ENCODE assay signal across 8 cellular contexts in genomic region chr6:3053231-3053508, GRCh38. TPM values are rescaled to one million over a fixed set of nuclear protein-coding genes. Genes with fewer than 3 reads are reported as not detected.
DNase-seq lines count a peak whose midpoint lies in the region; ATAC-seq and TF ChIP-seq lines count a peak whose summit lies in the region.

No MANE protein-coding gene starts in this region.

- H3K27ac Mint-ChIP-seq in activated CD8-positive, alpha-beta T cell treated with anti-CD3 and anti-CD28 coated beads for 36 hours: no peak overlapping the region

- peak overlapping the region; percentile 83 for H3K4me3 ChIP-seq in iPS-15b (ENCODE audit: low read depth, low read length)
- H3K4me3 ChIP-seq in smooth muscle cell: peak overlapping the region; percentile 45

- intact Hi-C loops in activated CD8-positive, alpha-beta T cell treated with anti-CD3 and anti-CD28 coated beads for 36 hours (cut with micrococcal nuclease): no loop called here

- H3K4me2 ChIP-seq in smooth muscle cell: peak overlapping the region; percentile 79

- H3K36me3 ChIP-seq in iPS-15b (ENCODE audit: control insufficient read depth, insufficient read depth, low read length): no peaks in the 10 kb centered on the region
- H3K36me3 ChIP-seq in smooth muscle cell (ENCODE audit: low read depth): no peaks in the 10 kb centered on the region

- CTCF ChIA-PET in activated CD8-positive, alpha-beta T cell treated with anti-CD3 and anti-CD28 coated beads for 36 hours (lab: Charles Lee): interaction anchor here (1.1 to 3.1 kb wide), 9 partner anchors 11 to 101 kb away, joined by 3 to 18 read pairs (median 4); partner anchors contain the start of gene NQO2

- no peaks in the 10 kb centered on the region for H3K79me2 ChIP-seq in smooth muscle cell (ENCODE audit: low read depth)

- H3K36me3 Mint-ChIP-seq in activated CD8-positive, alpha-beta T cell treated with anti-CD3 and anti-CD28 coated beads for 36 hours (ENCODE audit: low read depth): no peaks in the 10 kb centered on the region

- POLR2A ChIA-PET in activated CD8-positive, alpha-beta T cell treated with anti-CD3 and anti-CD28 coated beads for 36 hours (lab: Charles Lee): interaction anchor here (0.9 to 1.2 kb wide), 5 partner anchors 18 to 62 kb away, joined by 3 to 6 read pairs (median 3); partner anchors contain the start of gene NQO2

- H3K9ac ChIP-seq in iPS-15b (ENCODE audit: low read depth, low read length) (peak overlapping the region; percentile 60), smooth muscle cell (ENCODE audit: low read depth) (no peak overlapping the region)

- H3K27me3 ChIP-seq in iPS-15b (ENCODE audit: control insufficient read depth, insufficient read depth, low read length) (no peaks in the 10 kb centered on the region), smooth muscle cell (ENCODE audit: low read depth) (no peaks in the 10 kb centered on the region)

- H4K20me1 ChIP-seq in smooth muscle cell (ENCODE audit: low read depth): no peaks in the 10 kb centered on the region

- TF ChIP-seq CTCF in activated CD8-positive, alpha-beta T cell treated with anti-CD3 and anti-CD28 coated beads for 36 hours (IDR thresholded peaks at IDR 0.05): no peak
- TF ChIP-seq CTCF in smooth muscle cell (IDR thresholded peaks at IDR 0.05; ENCODE audit: borderline replicate concordance, insufficient read depth, poor library complexity, severe bottlenecking): no peak

- no peaks in the 10 kb centered on the region for H3K27me3 Mint-ChIP-seq in activated CD8-positive, alpha-beta T cell treated with anti-CD3 and anti-CD28 coated beads for 36 hours

- H3K27ac ChIP-seq in smooth muscle cell (ENCODE audit: low read depth): no peak overlapping the region

- ATAC-seq in activated CD8-positive, alpha-beta T cell treated with anti-CD3 and anti-CD28 coated beads for 36 hours: no peak
- no peak for ATAC-seq in GM18520 (IDR thresholded peaks at IDR 0.05; ENCODE audit: unreplicated experiment)

- H3K4me1 ChIP-seq in iPS-15b (ENCODE audit: control insufficient read depth, insufficient read depth, low read length): peaks cover 8% of the 10 kb centered on the region
- H3K4me1 ChIP-seq in smooth muscle cell (ENCODE audit: low read depth): no peaks in the 10 kb centered on the region

- peaks cover 13% of the 10 kb centered on the region for H3K4me1 Mint-ChIP-seq in activated CD8-positive, alpha-beta T cell treated with anti-CD3 and anti-CD28 coated beads for 36 hours (ENCODE audit: low read depth)

- H3K9me3 Mint-ChIP-seq in activated CD8-positive, alpha-beta T cell treated with anti-CD3 and anti-CD28 coated beads for 36 hours: no peaks in the 10 kb centered on the region

- H3K9me3 ChIP-seq in iPS-15b (ENCODE audit: control insufficient read depth, insufficient read depth, low read length) (no peaks in the 10 kb centered on the region), smooth muscle cell (replicated peaks; ENCODE audit: low read depth) (no peaks in the 10 kb centered on the region)

- H2AFZ ChIP-seq in smooth muscle cell (ENCODE audit: low read depth): no peak overlapping the region

- peaks cover 16% of the 10 kb centered on the region for H3F3A ChIP-seq in smooth muscle cell (ENCODE audit: low read depth)

- DNase-seq in NCI-H345 (lab: John Stamatoyannopoulos, UW) (peak; percentile 25), NCI-H345 treated with DMSO at 0.1 percent for 48 hours (lab: John Stamatoyannopoulos, UW; ENCODE audit: unreplicated experiment) (no peak), smooth muscle cell (lab: John Stamatoyannopoulos, UW; ENCODE audit: unreplicated experiment) (no peak), NCI-H82 (lab: John Stamatoyannopoulos, UW) (no peak)
- no peak for DNase-seq in activated CD8-positive, alpha-beta T cell treated with anti-CD3 and anti-CD28 coated beads for 36 hours
- DNase-seq in stimulated activated CD4-positive, alpha-beta T cell treated with anti-CD3 and anti-CD28 coated beads, Interleukin-4, amount 100 ng/mL, for 1 hour: no peak

- WGBS in smooth muscle cell (ENCODE audit: low lambda C conversion rate): 57% methylated on average over 11 of the region's 11 CpGs

- H3K4me3 Mint-ChIP-seq in activated CD8-positive, alpha-beta T cell treated with anti-CD3 and anti-CD28 coated beads for 36 hours: peak overlapping the region; percentile 69

RNA-seq across cellular contexts. Expression of gene RIPK1, which starts 15.1 kb away (rescaled TPM):
- 1 to 10 TPM; 8.8 to 9.0 TPM for total RNA-seq in activated CD8-positive, alpha-beta T cell treated with anti-CD3 and anti-CD28 coated beads for 36 hours
- 11.8 and 12.2 TPM in 2 replicates for total RNA-seq in smooth muscle cell
- polyA plus RNA-seq in smooth muscle cell: 8.7 and 15.9 TPM in 2 replicates

RNA-seq across cellular contexts. Expression of gene NQO2, which starts 53.5 kb away (rescaled TPM):
- total RNA-seq in activated CD8-positive, alpha-beta T cell treated with anti-CD3 and anti-CD28 coated beads for 36 hours: 10 to 100 TPM; 23.8 to 24.7 TPM
- total RNA-seq in smooth muscle cell: 12.9 and 16.4 TPM in 2 replicates
- 33.6 and 49.0 TPM in 2 replicates for polyA plus RNA-seq in smooth muscle cell
